13 cellular contexts compared by ENCODE assay signal in genomic region chr5:1709186-1709803, GRCh38.
A peak's percentile ranks its signal among the peaks of the same experiment; 100 is the strongest.
DNase-seq lines count a peak whose midpoint lies in the region; ATAC-seq lines count a peak whose summit lies in the region.
"Had no signal": no experiment of that assay in that cellular context is flagged by ENCODE, and none has a peak within 500 bp of the region (broad histone marks: within the 10 kb centered on the region; RNA-seq: fewer than 3 reads in every experiment).

No MANE protein-coding gene starts in this region.

- peaks cover 12% of the 10 kb centered on the region for H3K4me1 Mint-ChIP-seq in activated T-cell treated with anti-CD3 and anti-CD28 coated beads, Interleukin-2, amount 50 U/mL, for 4 hours (ENCODE audit: low read depth)
- H3K4me1 Mint-ChIP-seq in activated T-helper 1 cell treated with anti-CD3 and anti-CD28 coated beads, Interleukin-12 subunit alpha, Interleukin-12 subunit beta, Interleukin-2, Interleukin-4 antibody, amounts not matched to agents 30 ng/mL and 10 ng/mL and 1 ng/mL, durations not matched to agents 14 hours and 24 hours and 36 hours (ENCODE audit: low read depth) = peaks cover 8% of the 10 kb centered on the region
- H3K4me1 Mint-ChIP-seq in stimulated activated naive CD8-positive, alpha-beta T cell treated with anti-CD3 and anti-CD28 coated beads, Interleukin-15, amount 100 ng/mL, for 72 hours = peaks cover 13% of the 10 kb centered on the region

- intact Hi-C loops in activated T-helper 1 cell treated with anti-CD3 and anti-CD28 coated beads, Interleukin-12 subunit alpha, Interleukin-12 subunit beta, Interleukin-2, Interleukin-4 antibody, amounts not matched to agents 30 ng/mL and 10 ng/mL and 1 ng/mL, durations not matched to agents 14 hours and 24 hours and 36 hours (cut with micrococcal nuclease) = no loop called here

- ATAC-seq in activated T-cell treated with anti-CD3 and anti-CD28 coated beads, Interleukin-2, amount 50 U/mL, for 4 hours = peak in 1 of 2 donors; percentile 18
- no peak for ATAC-seq in stimulated activated naive CD8-positive, alpha-beta T cell treated with anti-CD3 and anti-CD28 coated beads, Interleukin-15, amount 100 ng/mL, for 72 hours
- ATAC-seq in GM21515 (IDR thresholded peaks at IDR 0.05; ENCODE audit: unreplicated experiment) (no peak), GM18861 (IDR thresholded peaks at IDR 0.05; ENCODE audit: unreplicated experiment) (no peak), HG02885 (IDR thresholded peaks at IDR 0.05; ENCODE audit: poor library complexity, unreplicated experiment) (no peak)

- no peaks in the 10 kb centered on the region for H3K9me3 Mint-ChIP-seq in activated T-cell treated with anti-CD3 and anti-CD28 coated beads, Interleukin-2, amount 50 U/mL, for 4 hours
- H3K9me3 Mint-ChIP-seq in activated T-helper 1 cell treated with anti-CD3 and anti-CD28 coated beads, Interleukin-12 subunit alpha, Interleukin-12 subunit beta, Interleukin-2, Interleukin-4 antibody, amounts not matched to agents 30 ng/mL and 10 ng/mL and 1 ng/mL, durations not matched to agents 14 hours and 24 hours and 36 hours = no peaks in the 10 kb centered on the region
- no peaks in the 10 kb centered on the region for H3K9me3 Mint-ChIP-seq in stimulated activated naive CD8-positive, alpha-beta T cell treated with anti-CD3 and anti-CD28 coated beads, Interleukin-15, amount 100 ng/mL, for 72 hours

- H3K27ac Mint-ChIP-seq in activated T-helper 1 cell treated with anti-CD3 and anti-CD28 coated beads, Interleukin-12 subunit alpha, Interleukin-12 subunit beta, Interleukin-2, Interleukin-4 antibody, amounts not matched to agents 30 ng/mL and 10 ng/mL and 1 ng/mL, durations not matched to agents 14 hours and 24 hours and 36 hours = no peak overlapping the region
- H3K27ac Mint-ChIP-seq in stimulated activated naive CD8-positive, alpha-beta T cell treated with anti-CD3 and anti-CD28 coated beads, Interleukin-15, amount 100 ng/mL, for 72 hours = peak overlapping the region in 1 of 2 donors; percentile 58

- peak overlapping the region; percentile 73 for H3K4me3 Mint-ChIP-seq in activated T-cell treated with anti-CD3 and anti-CD28 coated beads, Interleukin-2, amount 50 U/mL, for 4 hours
- H3K4me3 Mint-ChIP-seq in activated T-helper 1 cell treated with anti-CD3 and anti-CD28 coated beads, Interleukin-12 subunit alpha, Interleukin-12 subunit beta, Interleukin-2, Interleukin-4 antibody, amounts not matched to agents 30 ng/mL and 10 ng/mL and 1 ng/mL, durations not matched to agents 14 hours and 24 hours and 36 hours = peak overlapping the region; percentile 61
- H3K4me3 Mint-ChIP-seq in stimulated activated naive CD8-positive, alpha-beta T cell treated with anti-CD3 and anti-CD28 coated beads, Interleukin-15, amount 100 ng/mL, for 72 hours = peak overlapping the region; percentile 44 to 66

- no peak for DNase-seq in activated T-cell treated with anti-CD3 and anti-CD28 coated beads, Interleukin-2, amount 50 U/mL, for 4 hours
- no peak for DNase-seq in activated T-cell treated with anti-CD3 and anti-CD28 coated beads, Interleukin-2, amount 50 U/mL, for 1 hour
- no peak for DNase-seq in activated T-helper 1 cell treated with anti-CD3 and anti-CD28 coated beads, Interleukin-12 subunit alpha, Interleukin-12 subunit beta, Interleukin-2, Interleukin-4 antibody, amounts not matched to agents 30 ng/mL and 10 ng/mL and 1 ng/mL, durations not matched to agents 14 hours and 24 hours and 36 hours (ENCODE audit: low spot score)
- peak; percentile 40 for DNase-seq in kidney glomerular epithelial cell (lab: John Stamatoyannopoulos, UW)
- DNase-seq in stimulated activated naive CD8-positive, alpha-beta T cell treated with anti-CD3 and anti-CD28 coated beads, Interleukin-15, amount 100 ng/mL, for 72 hours = no peak
- DNase-seq: activated CD8-positive, alpha-beta memory T cell treated with anti-CD3 and anti-CD28 coated beads for 24 hours; aorta; DND-41; Kasumi-1; transverse colon had no signal

- no peaks in the 10 kb centered on the region for H3K36me3 Mint-ChIP-seq in activated T-cell treated with anti-CD3 and anti-CD28 coated beads, Interleukin-2, amount 50 U/mL, for 4 hours (ENCODE audit: insufficient read depth)
- no peaks in the 10 kb centered on the region for H3K36me3 Mint-ChIP-seq in activated T-helper 1 cell treated with anti-CD3 and anti-CD28 coated beads, Interleukin-12 subunit alpha, Interleukin-12 subunit beta, Interleukin-2, Interleukin-4 antibody, amounts not matched to agents 30 ng/mL and 10 ng/mL and 1 ng/mL, durations not matched to agents 14 hours and 24 hours and 36 hours (ENCODE audit: low read depth)

- H3K27me3 Mint-ChIP-seq in activated T-cell treated with anti-CD3 and anti-CD28 coated beads, Interleukin-2, amount 50 U/mL, for 4 hours (ENCODE audit: low read depth) = peaks cover 11% of the 10 kb centered on the region
- H3K27me3 Mint-ChIP-seq in activated T-helper 1 cell treated with anti-CD3 and anti-CD28 coated beads, Interleukin-12 subunit alpha, Interleukin-12 subunit beta, Interleukin-2, Interleukin-4 antibody, amounts not matched to agents 30 ng/mL and 10 ng/mL and 1 ng/mL, durations not matched to agents 14 hours and 24 hours and 36 hours (ENCODE audit: insufficient read depth) = peaks cover 13% of the 10 kb centered on the region
- peaks cover 66% of the 10 kb centered on the region for H3K27me3 Mint-ChIP-seq in stimulated activated naive CD8-positive, alpha-beta T cell treated with anti-CD3 and anti-CD28 coated beads, Interleukin-15, amount 100 ng/mL, for 72 hours
